22 cellular contexts compared by ENCODE assay signal in genomic region chr2:127330753-127331152, GRCh38. TPM values are rescaled to one million over a fixed set of nuclear protein-coding genes. Genes with fewer than 3 reads are reported as not detected.
DNase-seq lines count a peak whose midpoint lies in the region; ATAC-seq and TF ChIP-seq lines count a peak whose summit lies in the region.
"Had no signal": no experiment of that assay in that cellular context is flagged by ENCODE, and none has a peak within 500 bp of the region (broad histone marks: within the 10 kb centered on the region; RNA-seq: fewer than 3 reads in every experiment).

No MANE protein-coding gene starts in this region.

- H3K4me1 Mint-ChIP-seq in osteocyte (ENCODE audit: unreplicated experiment) (no peaks in the 10 kb centered on the region), chondrocyte (ENCODE audit: low read depth) (peaks cover 13% of the 10 kb centered on the region)
- H3K4me1 Mint-ChIP-seq: activated CD4-positive, alpha-beta T cell treated with anti-CD3 and anti-CD28 coated beads, Interleukin-2, amount 10 ng/mL, durations not matched to agents 24 days and 14 days; activated naive CD8-positive, alpha-beta T cell treated with anti-CD3 and anti-CD28 coated beads for 36 hours; nephron progenitor cell had no signal

- no peaks in the 10 kb centered on the region for H3K4me1 ChIP-seq in neuronal stem cell (ENCODE audit: control insufficient read depth in 2 of 2, insufficient read depth in 1 of 2, low read depth in 1 of 2, low read length in 2 of 2)
- H3K4me1 ChIP-seq: stomach, vagina had no signal

- no peak overlapping the region for H3K27ac Mint-ChIP-seq in osteocyte (ENCODE audit: unreplicated experiment)
- no peak overlapping the region for H3K27ac Mint-ChIP-seq in chondrocyte (ENCODE audit: unreplicated experiment)
- H3K27ac Mint-ChIP-seq: activated CD4-positive, alpha-beta T cell treated with anti-CD3 and anti-CD28 coated beads, Interleukin-2, amount 10 ng/mL, durations not matched to agents 24 days and 14 days; activated naive CD8-positive, alpha-beta T cell treated with anti-CD3 and anti-CD28 coated beads for 36 hours; CD8-positive, alpha-beta T cell; memory B cell; nephron progenitor cell had no signal

- no peaks in the 10 kb centered on the region for H3K27me3 Mint-ChIP-seq in osteocyte (ENCODE audit: unreplicated experiment)
- H3K27me3 Mint-ChIP-seq in chondrocyte (ENCODE audit: low read depth): no peaks in the 10 kb centered on the region
- H3K27me3 Mint-ChIP-seq: activated CD4-positive, alpha-beta T cell treated with anti-CD3 and anti-CD28 coated beads, Interleukin-2, amount 10 ng/mL, durations not matched to agents 24 days and 14 days; activated naive CD8-positive, alpha-beta T cell treated with anti-CD3 and anti-CD28 coated beads for 36 hours; memory B cell had no signal

- no peak overlapping the region for H2AK5ac ChIP-seq in neuronal stem cell (ENCODE audit: low read depth, low read length)

- no peaks in the 10 kb centered on the region for H3K27me3 ChIP-seq in neuronal stem cell (ENCODE audit: control insufficient read depth in 3 of 3, insufficient read depth in 3 of 3, low read depth in 1 of 3, low read length in 3 of 3)
- H3K27me3 ChIP-seq: stomach, vagina had no signal

- H3K36me3 ChIP-seq in neuronal stem cell (replicated peaks in 1 of 2; ENCODE audit: control insufficient read depth in 2 of 2, insufficient read depth in 2 of 2, low read length in 2 of 2): peaks cover 2 to 82% of the 10 kb centered on the region in 2 donors

- H3K27ac ChIP-seq in neuronal stem cell (replicated peaks; ENCODE audit: low read length): no peak overlapping the region
- H3K27ac ChIP-seq: stomach, vagina had no signal

- no peak overlapping the region for H2BK5ac ChIP-seq in neuronal stem cell (ENCODE audit: low read length)

- H4K8ac ChIP-seq in neuronal stem cell (ENCODE audit: low read depth, low read length): no peak overlapping the region

- H3K9me3 ChIP-seq in neuronal stem cell (replicated peaks in 1 of 2; ENCODE audit: control insufficient read depth in 2 of 2, insufficient read depth in 1 of 2, low read depth in 1 of 2, low read length in 2 of 2): no peaks in the 10 kb centered on the region
- H3K9me3 ChIP-seq: stomach, vagina had no signal

- H3K14ac ChIP-seq in neuronal stem cell (ENCODE audit: low read length): no peak overlapping the region

- peak; percentile 65 for ATAC-seq in GM18520 (IDR thresholded peaks at IDR 0.05; ENCODE audit: unreplicated experiment)
- ATAC-seq in GM21423 (IDR thresholded peaks at IDR 0.05; ENCODE audit: unreplicated experiment): peak; percentile 85
- peak; percentile 74 for ATAC-seq in HG02852 (IDR thresholded peaks at IDR 0.05; ENCODE audit: unreplicated experiment)
- ATAC-seq: CD8-positive, alpha-beta T cell; HCT116; K562 had no signal

- peaks cover 1% of the 10 kb centered on the region for H3K79me1 ChIP-seq in neuronal stem cell (ENCODE audit: low read depth, low read length)

- no peak overlapping the region for H3K4ac ChIP-seq in neuronal stem cell (ENCODE audit: low read length)

- no peak overlapping the region for H4K91ac ChIP-seq in neuronal stem cell (ENCODE audit: low read depth, low read length, poor library complexity)

- no peak overlapping the region for H3K4me3 ChIP-seq in Jurkat, Clone E6-1 (ENCODE audit: low read length)
- H3K4me3 ChIP-seq in neuronal stem cell (ENCODE audit: low read length in 2 of 2): no peak overlapping the region
- H3K4me3 ChIP-seq: K562, stomach, vagina had no signal

- H3K9me3 Mint-ChIP-seq in osteocyte (ENCODE audit: unreplicated experiment) (no peaks in the 10 kb centered on the region), chondrocyte (ENCODE audit: low read depth) (no peaks in the 10 kb centered on the region)
- H3K9me3 Mint-ChIP-seq: activated CD4-positive, alpha-beta T cell treated with anti-CD3 and anti-CD28 coated beads, Interleukin-2, amount 10 ng/mL, durations not matched to agents 24 days and 14 days; activated naive CD8-positive, alpha-beta T cell treated with anti-CD3 and anti-CD28 coated beads for 36 hours; CD8-positive, alpha-beta T cell; memory B cell; nephron progenitor cell had no signal

- no peak overlapping the region for H2AFZ ChIP-seq in neuronal stem cell (ENCODE audit: low read length)

- H2BK12ac ChIP-seq in neuronal stem cell (ENCODE audit: low read length): no peak overlapping the region

- H3K4me3 Mint-ChIP-seq in osteocyte (ENCODE audit: unreplicated experiment) (no peak overlapping the region), chondrocyte (ENCODE audit: unreplicated experiment) (no peak overlapping the region)
- H3K4me3 Mint-ChIP-seq: activated CD4-positive, alpha-beta T cell treated with anti-CD3 and anti-CD28 coated beads, Interleukin-2, amount 10 ng/mL, durations not matched to agents 24 days and 14 days; activated naive CD8-positive, alpha-beta T cell treated with anti-CD3 and anti-CD28 coated beads for 36 hours; CD8-positive, alpha-beta T cell; memory B cell; nephron progenitor cell had no signal

- H3K9ac ChIP-seq in neuronal stem cell (ENCODE audit: low read depth, low read length, poor library complexity): no peak overlapping the region

- H3K36me3 Mint-ChIP-seq in osteocyte (ENCODE audit: unreplicated experiment) (peaks cover 33% of the 10 kb centered on the region), chondrocyte (ENCODE audit: low read depth) (peaks cover 9% of the 10 kb centered on the region)

- no peak overlapping the region for H2BK15ac ChIP-seq in neuronal stem cell (ENCODE audit: low read length)

- no CpG with 5 or more reads among the region's 1 CpG for WGBS in neuronal stem cell (ENCODE audit: extremely low coverage in 2 of 2, insufficient read length in 2 of 2, insufficient replicate concordance in 1 of 2), 2 donors

- no peak overlapping the region for H3K23ac ChIP-seq in neuronal stem cell (ENCODE audit: low read depth, low read length, poor library complexity)

- peak; percentile 22 for DNase-seq in Jurkat, Clone E6-1 (ENCODE audit: low read depth, low spot score)
- no peak for DNase-seq in neuronal stem cell (ENCODE audit: low spot score)
- no peak for DNase-seq in osteocyte (ENCODE audit: extremely low spot score, unreplicated experiment)
- no peak for DNase-seq in chondrocyte (ENCODE audit: low spot score)
- no peak for DNase-seq in EL
- DNase-seq: activated CD4-positive, alpha-beta T cell treated with anti-CD3 and anti-CD28 coated beads, Interleukin-2, amount 10 ng/mL, durations not matched to agents 24 days and 14 days; activated naive CD8-positive, alpha-beta T cell treated with anti-CD3 and anti-CD28 coated beads for 36 hours; CD8-positive, alpha-beta T cell; effector CD8-positive, alpha-beta T cell; islet precursor cell; NCI-H2227 treated with DMSO at 0.1 percent for 48 hours; nephron progenitor cell; SIG-M5; stimulated activated CD4-positive, alpha-beta T cell treated with anti-CD3 and anti-CD28 coated beads, Interleukin-12 subunit alpha, Interleukin-12 subunit beta, amount 100 ng/mL, for 4 hours; stomach had no signal

- no peak overlapping the region for H3K4me2 ChIP-seq in neuronal stem cell (ENCODE audit: insufficient read depth, low read length, poor library complexity, severe bottlenecking)

- TF ChIP-seq CTCF in osteocyte (IDR thresholded peaks at IDR 0.05) (no peak), chondrocyte (IDR thresholded peaks at IDR 0.05) (no peak)

- H2BK120ac ChIP-seq in neuronal stem cell (ENCODE audit: low read depth, low read length): no peak overlapping the region

- no peak overlapping the region for H3K18ac ChIP-seq in neuronal stem cell (ENCODE audit: low read length)

RNA-seq across cellular contexts. Expression of gene ERCC3, which starts 36.8 kb away (rescaled TPM):
- 76.6 TPM for polyA plus RNA-seq in Jurkat, Clone E6-1 (2012; ENCODE audit: insufficient read depth, insufficient read length)
- 36.8 TPM for polyA plus RNA-seq in neuronal stem cell (2013, experiment 1 of 2)
- 34.5 TPM for polyA plus RNA-seq in neuronal stem cell (2013, experiment 2 of 2)
- 47.8 and 50.3 TPM in 2 replicates for total RNA-seq in osteocyte
- total RNA-seq in chondrocyte: 35.2 to 41.8 TPM (median 37.5 TPM) in 3 replicates

RNA-seq across cellular contexts. Expression of gene MAP3K2, which starts 57.0 kb away (rescaled TPM):
- 4.1 TPM for polyA plus RNA-seq in Jurkat, Clone E6-1 (2012; ENCODE audit: insufficient read depth, insufficient read length)
- 9.5 TPM for polyA plus RNA-seq in neuronal stem cell (2013, experiment 1 of 2)
- polyA plus RNA-seq in neuronal stem cell (2013, experiment 2 of 2): 10.4 TPM
- total RNA-seq in osteocyte: 60.9 and 63.9 TPM in 2 replicates
- total RNA-seq in chondrocyte: 77.3 to 88.1 TPM (median 79.5 TPM) in 3 replicates
